Comparison of ENCODE assay signal across 10 cellular contexts in the genomic region with DNA sequence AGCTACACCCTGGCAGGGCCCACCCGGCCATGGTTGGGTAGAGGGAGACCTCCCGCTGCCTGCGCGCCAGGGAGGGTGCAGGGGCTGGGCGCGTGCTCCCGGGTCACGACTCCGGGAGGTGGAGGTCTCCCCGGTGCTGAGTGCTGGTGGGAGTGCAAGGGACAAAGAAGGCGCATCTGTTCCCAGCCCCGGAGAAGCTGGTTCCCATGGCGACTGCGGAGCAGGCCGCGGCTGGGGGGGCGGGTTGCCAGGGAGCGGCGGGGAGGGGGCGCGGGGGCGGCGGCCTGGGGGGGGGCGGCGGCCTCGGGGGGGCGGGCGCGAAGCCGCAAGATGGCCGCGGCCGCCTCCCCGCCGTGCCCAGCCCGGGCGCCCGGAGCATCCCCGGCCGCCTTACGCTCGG. TPM values are rescaled to one million over a fixed set of nuclear protein-coding genes. Genes with fewer than 3 reads are reported as not detected.
DNase-seq lines count a peak whose midpoint lies in the region; ATAC-seq, FAIRE-seq and TF ChIP-seq lines count a peak whose summit lies in the region.
"Had no signal": no experiment of that assay in that cellular context is flagged by ENCODE, and none has a peak within 500 bp of the region (broad histone marks: within the 10 kb centered on the region; RNA-seq: fewer than 3 reads in every experiment).

No MANE protein-coding gene starts in this region.

- peak overlapping the region; percentile 100 for H4K8ac ChIP-seq in neuronal stem cell (ENCODE audit: low read depth, low read length)

- H2BK120ac ChIP-seq in neuronal stem cell (ENCODE audit: low read depth, low read length) = peak overlapping the region; percentile 94

- H3K9me3 ChIP-seq in BLaER1 treated with 17β-estradiol and CSF1 and Interleukin-3, amounts not matched to agents 10 nM and 100 nM (replicated peaks in 1 of 11) = no peaks in the 10 kb centered on the region
- H3K9me3 ChIP-seq in MG63 = no peaks in the 10 kb centered on the region
- no peaks in the 10 kb centered on the region for H3K9me3 ChIP-seq in neuronal stem cell (replicated peaks in 1 of 2; ENCODE audit: control insufficient read depth in 2 of 2, insufficient read depth in 1 of 2, low read depth in 1 of 2, low read length in 2 of 2)

- no CpG with 5 or more reads among the region's 42 CpGs for WGBS in neuronal stem cell (ENCODE audit: extremely low coverage in 2 of 2, insufficient read length in 2 of 2, insufficient replicate concordance in 1 of 2), 2 donors

- no peak overlapping the region for H3K27ac ChIP-seq in BLaER1 treated with 17β-estradiol and CSF1 and Interleukin-3, amounts not matched to agents 10 nM and 100 nM
- peak overlapping the region in 1 of 2 donors; percentile 94 for H3K27ac ChIP-seq in coronary artery
- peak overlapping the region; percentile 68 for H3K27ac ChIP-seq in neuronal stem cell (replicated peaks; ENCODE audit: low read length)

- no peaks in the 10 kb centered on the region; a peak in 1 of 22 replicates for H3K36me3 ChIP-seq in BLaER1 treated with 17β-estradiol and CSF1 and Interleukin-3, amounts not matched to agents 10 nM and 100 nM
- H3K36me3 ChIP-seq in MG63 = no peaks in the 10 kb centered on the region
- H3K36me3 ChIP-seq in neuronal stem cell (replicated peaks in 1 of 2; ENCODE audit: control insufficient read depth in 2 of 2, insufficient read depth in 2 of 2, low read length in 2 of 2) = peaks cover 33 to 44% of the 10 kb centered on the region in 2 donors

- peak overlapping the region; percentile 100 for H2AK5ac ChIP-seq in neuronal stem cell (ENCODE audit: low read depth, low read length)

- H3K18ac ChIP-seq in neuronal stem cell (ENCODE audit: low read length) = peak overlapping the region; percentile 99

- H3K27me3 Mint-ChIP-seq in T-helper 2 cell treated with Interferon-gamma antibody and Interleukin-4, amounts not matched to agents 5 μg/mL and 100 μg/mL, for 36 hours (ENCODE audit: low read depth) = peaks cover 20% of the 10 kb centered on the region

- H3K14ac ChIP-seq in neuronal stem cell (ENCODE audit: low read length) = peak overlapping the region; percentile 89

- DNase-seq in MG63 (no peak), coronary artery (ENCODE audit: low spot score) (no peak), neuronal stem cell (ENCODE audit: low spot score) (no peak), HTR-8/SVneo (ENCODE audit: insufficient read length, low spot score) (no peak)
- DNase-seq in T-helper 2 cell treated with Interferon-gamma antibody and Interleukin-4, amounts not matched to agents 5 μg/mL and 100 μg/mL, for 36 hours (ENCODE audit: low spot score) = no peak
- DNase-seq: NCI-H446 treated with DMSO at 0.1 percent for 48 hours had no signal

- H3K9ac ChIP-seq in BLaER1 treated with 17β-estradiol and CSF1 and Interleukin-3, amounts not matched to agents 10 nM and 100 nM = peak overlapping the region in 3 of 11 experiments; percentile 71 to 80 (median 79); a peak in 4 of 22 replicates
- peak overlapping the region; percentile 99 for H3K9ac ChIP-seq in neuronal stem cell (ENCODE audit: low read depth, low read length, poor library complexity)

- H4K91ac ChIP-seq in neuronal stem cell (ENCODE audit: low read depth, low read length, poor library complexity) = no peak overlapping the region

- H3K4me1 ChIP-seq in BLaER1 treated with 17β-estradiol and CSF1 and Interleukin-3, amounts not matched to agents 10 nM and 100 nM = peaks cover 25 to 51% (median 49%) of the 10 kb centered on the region in 10 experiments
- H3K4me1 ChIP-seq in neuronal stem cell (ENCODE audit: control insufficient read depth in 2 of 2, insufficient read depth in 1 of 2, low read depth in 1 of 2, low read length in 2 of 2) = peaks cover 22 to 24% of the 10 kb centered on the region in 2 donors

- FAIRE-seq in HTR-8/SVneo (lab: Jason Lieb, UNC) = no peak
- FAIRE-seq: GM12892 had no signal

- H3K9me3 Mint-ChIP-seq in T-helper 2 cell treated with Interferon-gamma antibody and Interleukin-4, amounts not matched to agents 5 μg/mL and 100 μg/mL, for 36 hours = no peaks in the 10 kb centered on the region

- H2BK12ac ChIP-seq in neuronal stem cell (ENCODE audit: low read length) = peak overlapping the region; percentile 97

- TF ChIP-seq CTCF in coronary artery (IDR thresholded peaks at IDR 0.05) = no peak

- no peaks in the 10 kb centered on the region for H3K36me3 Mint-ChIP-seq in T-helper 2 cell treated with Interferon-gamma antibody and Interleukin-4, amounts not matched to agents 5 μg/mL and 100 μg/mL, for 36 hours (ENCODE audit: low read depth)

- H3K4ac ChIP-seq in neuronal stem cell (ENCODE audit: low read length) = peak overlapping the region; percentile 100

- no peak overlapping the region for H3K27ac Mint-ChIP-seq in T-helper 2 cell treated with Interferon-gamma antibody and Interleukin-4, amounts not matched to agents 5 μg/mL and 100 μg/mL, for 36 hours

- peak overlapping the region; percentile 85 for H3K23ac ChIP-seq in neuronal stem cell (ENCODE audit: low read depth, low read length, poor library complexity)

- peak overlapping the region; percentile 58 for H2AFZ ChIP-seq in neuronal stem cell (ENCODE audit: low read length)

- ATAC-seq in GM18873 (IDR thresholded peaks at IDR 0.05; ENCODE audit: low FRiP score, unreplicated experiment) = no peak
- no peak for ATAC-seq in HG02840 (IDR thresholded peaks at IDR 0.05; ENCODE audit: low FRiP score, unreplicated experiment)

- H2BK5ac ChIP-seq in neuronal stem cell (ENCODE audit: low read length) = peak overlapping the region; percentile 93

- H4K20me1 ChIP-seq in BLaER1 treated with 17β-estradiol and CSF1 and Interleukin-3, amounts not matched to agents 10 nM and 100 nM = peaks cover 0 to 66% (median 21%) of the 10 kb centered on the region in 11 experiments; a peak in 12 of 22 replicates

- H3K4me3 ChIP-seq in BLaER1 treated with 17β-estradiol and CSF1 and Interleukin-3, amounts not matched to agents 10 nM and 100 nM = peak overlapping the region in 9 of 10 experiments; percentile 60 to 79 (median 70); a peak in 15 of 20 replicates
- peak overlapping the region; percentile 54 for H3K4me3 ChIP-seq in MG63
- peak overlapping the region; percentile 83 for H3K4me3 ChIP-seq in coronary artery
- peak overlapping the region; percentile 69 to 96 for H3K4me3 ChIP-seq in neuronal stem cell (ENCODE audit: low read length in 2 of 2)

- H3K27me3 ChIP-seq in BLaER1 treated with 17β-estradiol and CSF1 and Interleukin-3, amounts not matched to agents 10 nM and 100 nM = peaks cover 24 to 58% (median 55%) of the 10 kb centered on the region in 11 experiments
- H3K27me3 ChIP-seq in MG63 (no peaks in the 10 kb centered on the region), neuronal stem cell (ENCODE audit: control insufficient read depth in 3 of 3, insufficient read depth in 3 of 3, low read depth in 1 of 3, low read length in 3 of 3) (no peaks in the 10 kb centered on the region)

- H3K4me1 Mint-ChIP-seq in T-helper 2 cell treated with Interferon-gamma antibody and Interleukin-4, amounts not matched to agents 5 μg/mL and 100 μg/mL, for 36 hours (ENCODE audit: low read depth) = peaks cover 10% of the 10 kb centered on the region

- H3K79me1 ChIP-seq in neuronal stem cell (ENCODE audit: low read depth, low read length) = peaks cover 36% of the 10 kb centered on the region

- no peak overlapping the region for H3K4me3 Mint-ChIP-seq in T-helper 2 cell treated with Interferon-gamma antibody and Interleukin-4, amounts not matched to agents 5 μg/mL and 100 μg/mL, for 36 hours

- peak overlapping the region; percentile 92 for H2BK15ac ChIP-seq in neuronal stem cell (ENCODE audit: low read length)

- H3K4me2 ChIP-seq in BLaER1 treated with 17β-estradiol and CSF1 and Interleukin-3, amounts not matched to agents 10 nM and 100 nM = peak overlapping the region; percentile 96 to 99 (median 98); a peak in 21 of 22 replicates
- H3K4me2 ChIP-seq in neuronal stem cell (ENCODE audit: insufficient read depth, low read length, poor library complexity, severe bottlenecking) = peak overlapping the region; percentile 86

RNA-seq across cellular contexts. Expression of a gene that starts 1.2 kb away (rescaled TPM):
- 0.30 and 0.35 TPM in 2 replicates for total RNA-seq in MG63 (2014; rRNA removed; shearing (Covaris generic); ENCODE audit: low replicate concordance)
- polyA plus RNA-seq in neuronal stem cell (2013, experiment 1 of 2) = 14.0 TPM
- 12.8 TPM for polyA plus RNA-seq in neuronal stem cell (2013, experiment 2 of 2)

RNA-seq across cellular contexts. Expression of a gene that starts 5.0 kb away (rescaled TPM):
- total RNA-seq in MG63 (2014; rRNA removed; shearing (Covaris generic); ENCODE audit: low replicate concordance) = 29.4 and 33.8 TPM in 2 replicates
- polyA plus RNA-seq in neuronal stem cell (2013, experiment 1 of 2) = 106 TPM
- 101 TPM for polyA plus RNA-seq in neuronal stem cell (2013, experiment 2 of 2)

RNA-seq across cellular contexts. Expression of a gene that starts 11.8 kb away (rescaled TPM):
- 4.6 and 5.7 TPM in 2 replicates for total RNA-seq in MG63 (2014; rRNA removed; shearing (Covaris generic); ENCODE audit: low replicate concordance)
- polyA plus RNA-seq in neuronal stem cell (2013, experiment 1 of 2) = 98.3 TPM
- polyA plus RNA-seq in neuronal stem cell (2013, experiment 2 of 2) = 99.9 TPM

RNA-seq across cellular contexts. Expression of a gene that starts 31.0 kb away (rescaled TPM):
- 43.2 and 51.5 TPM in 2 replicates for total RNA-seq in MG63 (2014; rRNA removed; shearing (Covaris generic); ENCODE audit: low replicate concordance)
- 35.0 TPM for polyA plus RNA-seq in neuronal stem cell (2013, experiment 1 of 2)
- polyA plus RNA-seq in neuronal stem cell (2013, experiment 2 of 2) = 34.0 TPM

RNA-seq across cellular contexts. Expression of a gene that starts 32.6 kb away (rescaled TPM):
- 64.1 and 68.5 TPM in 2 replicates for total RNA-seq in MG63 (2014; rRNA removed; shearing (Covaris generic); ENCODE audit: low replicate concordance)
- polyA plus RNA-seq in neuronal stem cell (2013, experiment 1 of 2) = 218 TPM
- 217 TPM for polyA plus RNA-seq in neuronal stem cell (2013, experiment 2 of 2)
